8 cellular contexts compared by ENCODE assay signal in the genomic region with DNA sequence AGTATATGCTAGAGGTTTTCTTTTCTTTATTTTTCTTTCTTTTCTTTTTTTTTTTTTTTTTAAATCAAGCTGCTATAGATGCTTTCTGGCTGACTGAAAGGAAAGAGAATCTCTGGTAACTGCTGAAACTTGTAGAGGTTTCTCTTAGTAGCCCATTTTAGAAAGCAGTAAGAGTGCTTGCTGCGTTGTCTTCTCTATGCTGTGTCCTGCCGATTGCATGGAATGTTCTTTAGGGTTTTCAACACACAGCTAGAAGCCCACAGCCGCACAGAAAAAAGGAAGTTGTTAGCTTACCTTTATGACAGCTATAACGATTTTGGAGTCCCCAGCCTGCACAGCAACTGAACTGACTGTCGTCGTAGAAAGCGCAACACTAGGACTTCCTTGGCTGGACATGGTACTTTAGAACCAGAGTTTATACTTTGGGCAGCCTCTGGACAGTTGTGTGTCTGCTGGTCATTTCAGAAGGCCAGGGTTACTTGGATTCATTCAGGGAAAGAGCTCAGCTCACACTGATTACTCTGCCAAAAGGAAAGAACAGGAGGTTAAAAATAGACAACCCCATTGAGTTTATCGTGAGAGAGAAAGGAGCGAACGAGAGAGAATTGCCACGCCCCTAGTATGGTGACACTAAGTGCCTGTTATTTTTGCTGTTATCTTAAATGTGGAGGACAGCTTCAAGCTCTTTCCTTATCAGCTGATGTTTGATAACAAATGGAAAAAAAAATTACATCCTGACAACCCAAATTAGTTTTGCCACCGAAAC. TPM values are rescaled to one million over a fixed set of nuclear protein-coding genes. Genes with fewer than 3 reads are reported as not detected.
DNase-seq lines count a peak whose midpoint lies in the region; ATAC-seq and TF ChIP-seq lines count a peak whose summit lies in the region.
"Had no signal": no experiment of that assay in that cellular context is flagged by ENCODE, and none has a peak within 500 bp of the region (broad histone marks: within the 10 kb centered on the region; RNA-seq: fewer than 3 reads in every experiment).

A gene with protein sequence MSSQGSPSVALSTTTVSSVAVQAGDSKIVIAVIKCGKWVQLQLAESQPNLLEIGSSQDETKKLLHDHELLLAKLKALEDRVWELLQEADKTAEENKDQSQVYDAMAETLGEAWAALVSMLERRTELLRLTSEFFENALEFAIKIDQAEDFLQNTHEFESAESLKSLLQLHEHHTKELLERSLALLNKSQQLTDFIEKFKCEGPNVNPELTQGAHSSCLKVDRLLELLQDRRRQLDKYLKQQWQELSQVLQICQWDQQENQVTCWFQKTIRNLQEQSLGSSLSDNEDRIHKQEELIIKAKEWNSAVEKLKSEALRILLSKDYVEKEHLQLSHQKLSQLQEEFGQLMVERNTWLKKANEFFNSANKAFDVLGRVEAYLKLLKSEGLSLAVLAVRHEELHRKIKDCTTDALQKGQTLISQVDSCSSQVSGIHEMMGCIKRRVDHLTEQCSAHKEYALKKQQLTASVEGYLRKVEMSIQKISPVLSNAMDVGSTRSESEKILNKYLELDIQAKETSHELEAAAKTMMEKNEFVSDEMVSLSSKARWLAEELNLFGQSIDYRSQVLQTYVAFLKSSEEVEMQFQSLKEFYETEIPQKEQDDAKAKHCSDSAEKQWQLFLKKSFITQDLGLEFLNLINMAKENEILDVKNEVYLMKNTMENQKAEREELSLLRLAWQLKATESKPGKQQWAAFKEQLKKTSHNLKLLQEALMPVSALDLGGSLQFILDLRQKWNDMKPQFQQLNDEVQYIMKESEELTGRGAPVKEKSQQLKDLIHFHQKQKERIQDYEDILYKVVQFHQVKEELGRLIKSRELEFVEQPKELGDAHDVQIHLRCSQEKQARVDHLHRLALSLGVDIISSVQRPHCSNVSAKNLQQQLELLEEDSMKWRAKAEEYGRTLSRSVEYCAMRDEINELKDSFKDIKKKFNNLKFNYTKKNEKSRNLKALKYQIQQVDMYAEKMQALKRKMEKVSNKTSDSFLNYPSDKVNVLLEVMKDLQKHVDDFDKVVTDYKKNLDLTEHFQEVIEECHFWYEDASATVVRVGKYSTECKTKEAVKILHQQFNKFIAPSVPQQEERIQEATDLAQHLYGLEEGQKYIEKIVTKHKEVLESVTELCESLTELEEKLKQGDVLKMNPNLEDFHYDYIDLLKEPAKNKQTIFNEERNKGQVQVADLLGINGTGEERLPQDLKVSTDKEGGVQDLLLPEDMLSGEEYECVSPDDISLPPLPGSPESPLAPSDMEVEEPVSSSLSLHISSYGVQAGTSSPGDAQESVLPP (N-terminal part only) (minus strand): TSS at position 592 of the 766 bp plus-strand sequence. CDS start 196 bp downstream, at position 396.

- peak within 1 kb of the TSS; percentile 74 for H3K27ac ChIP-seq in skeletal muscle tissue (ENCODE audit: low read depth, low read length)
- H3K27ac ChIP-seq: parathyroid adenoma had no signal

- no peaks in the 10 kb centered on the region for H3K27me3 ChIP-seq in skeletal muscle tissue (ENCODE audit: control insufficient read depth in 3 of 3, insufficient read depth in 3 of 3, low read length in 3 of 3)

- peaks cover 17 to 23% (median 20%) of the 10 kb centered on the region in 3 donors for H3K4me1 ChIP-seq in skeletal muscle tissue (ENCODE audit: control insufficient read depth in 3 of 3, insufficient read depth in 3 of 3, low read length in 3 of 3)
- H3K4me1 ChIP-seq: parathyroid adenoma had no signal

- in situ Hi-C loops in ACHN (cut with HindIII; ENCODE audit: low pct_ligation_motif_present, low pct_unique_long_range_greater_than_20kb, low sequenced_read_pairs): no loop called here

- peak; percentile 72 for ATAC-seq in GM19035 (IDR thresholded peaks at IDR 0.05; ENCODE audit: unreplicated experiment)
- ATAC-seq in HG02870 (IDR thresholded peaks at IDR 0.05; ENCODE audit: unreplicated experiment): peak; percentile 74

- DNase-seq in OCI-M1 (lab: John Stamatoyannopoulos, UW) (peak; percentile 78), fibroblast of pulmonary artery (ENCODE audit: low read depth) (peak; percentile 8), NCI-H2107 (lab: John Stamatoyannopoulos, UW) (no peak), ACHN (no peak)

- peak within 1 kb of the TSS; percentile 36 to 70 (median 45) for H3K9ac ChIP-seq in skeletal muscle tissue (ENCODE audit: low read depth in 1 of 3, low read length in 3 of 3)
- H3K9ac ChIP-seq: parathyroid adenoma had no signal

- H3K4me3 ChIP-seq in fibroblast of pulmonary artery (replicated peaks; ENCODE audit: low read depth, low read length): no peak within 1 kb of the TSS
- peak within 1 kb of the TSS; percentile 35 to 66 (median 61) for H3K4me3 ChIP-seq in skeletal muscle tissue (ENCODE audit: low read length in 3 of 3)

- H3K36me3 ChIP-seq in skeletal muscle tissue (ENCODE audit: control insufficient read depth in 3 of 3, insufficient read depth in 3 of 3, low read length in 3 of 3): no peaks in the 10 kb centered on the region

- no peak for TF ChIP-seq CTCF in fibroblast of pulmonary artery (IDR thresholded peaks at IDR 0.05; ENCODE audit: low read length, missing control alignments)

- H3K9me3 ChIP-seq in skeletal muscle tissue (ENCODE audit: control insufficient read depth in 3 of 3, low read length in 3 of 3): no peaks in the 10 kb centered on the region

RNA-seq across cellular contexts. Expression of the gene that starts here (rescaled TPM):
- total RNA-seq in skeletal muscle tissue: 61.6 TPM

Comparison
In these comparisons a context has a peak if more than half of its experiments do, and no peak if none do; other contexts are left out.
1. DNase-seq: peak in OCI-M1 (single experiment) and fibroblast of pulmonary artery (single experiment); none in NCI-H2107 (single experiment) and ACHN (single experiment).